Comparison of ENCODE assay signal across 8 cellular contexts in genomic region chr1:62131093-62131725, GRCh38.
A peak's percentile ranks its signal among the peaks of the same experiment; 100 is the strongest.
DNase-seq lines count a peak whose midpoint lies in the region; ATAC-seq and TF ChIP-seq lines count a peak whose summit lies in the region.

No MANE protein-coding gene starts in this region.

- no peak overlapping the region for H3K4me3 ChIP-seq in foreskin fibroblast (ENCODE audit: low read depth in 1 of 2, low read length in 2 of 2)
- H3K4me3 ChIP-seq in ovary, result no peak overlapping the region

- no peaks in the 10 kb centered on the region for H3K9me3 ChIP-seq in ovary

- no peak for TF ChIP-seq EP300 in ovary (IDR thresholded peaks at IDR 0.05)

- no peaks in the 10 kb centered on the region for H3K27me3 ChIP-seq in ovary

- POLR2A ChIA-PET in activated B cell treated with CpG ODN at 0.5 μM for 24 hours (lab: Charles Lee), result no interaction called here

- H3K27ac Mint-ChIP-seq in CD14-positive monocyte (no peak overlapping the region), activated B cell treated with CpG ODN at 0.5 μM for 24 hours (no peak overlapping the region), immature natural killer cell (no peak overlapping the region)

- no peaks in the 10 kb centered on the region for H3K36me3 ChIP-seq in ovary

- H3K27ac ChIP-seq in ovary, result no peak overlapping the region

- CTCF ChIA-PET in activated B cell treated with CpG ODN at 0.5 μM for 24 hours (lab: Charles Lee), result interaction anchor here (0.6 to 1.4 kb wide), 4 partner anchors 13 to 180 kb away, joined by 3 to 5 read pairs (median 4); no protein-coding TSS in a partner anchor

- H3K4me3 Mint-ChIP-seq in CD14-positive monocyte (no peak overlapping the region), activated B cell treated with CpG ODN at 0.5 μM for 24 hours (no peak overlapping the region), immature natural killer cell (no peak overlapping the region)

- intact Hi-C loops in CD14-positive monocyte (cut with micrococcal nuclease), result no loop called here
- intact Hi-C loops in activated B cell treated with CpG ODN at 0.5 μM for 24 hours (cut with micrococcal nuclease), result loop anchor here (1.0 kb wide), 1 partner anchor 49 kb away; no protein-coding TSS in a partner anchor
- intact Hi-C loops in ovary (cut with DNase I), result loop anchor here in 1 of 4 donors (5.0 kb wide), 1 partner anchor 44 kb away; no protein-coding TSS in a partner anchor

- ATAC-seq in GM18868 (IDR thresholded peaks at IDR 0.05; ENCODE audit: unreplicated experiment), result peak; percentile 97
- peak; percentile 88 for ATAC-seq in HG03064 (IDR thresholded peaks at IDR 0.05; ENCODE audit: low read depth, unreplicated experiment)
- peak; percentile 45 for ATAC-seq in activated B cell treated with CpG ODN at 0.5 μM for 24 hours (ENCODE audit: low read depth)

- WGBS in ovary, 3 donors, result 69 to 74% (median 72%) methylated on average over 6 of the region's 6 CpGs

- H3K9me3 Mint-ChIP-seq in CD14-positive monocyte, result peaks cover 0 to 2% (median 0%) of the 10 kb centered on the region in 7 donors
- H3K9me3 Mint-ChIP-seq in activated B cell treated with CpG ODN at 0.5 μM for 24 hours, result no peaks in the 10 kb centered on the region
- H3K9me3 Mint-ChIP-seq in immature natural killer cell, result no peaks in the 10 kb centered on the region

- H3K27me3 Mint-ChIP-seq in CD14-positive monocyte (ENCODE audit: low read depth in 3 of 3), result peaks cover 0 to 5% (median 0%) of the 10 kb centered on the region in 3 donors
- H3K27me3 Mint-ChIP-seq in activated B cell treated with CpG ODN at 0.5 μM for 24 hours, result no peaks in the 10 kb centered on the region
- peaks cover 0 to 2% (median 0%) of the 10 kb centered on the region in 3 donors for H3K27me3 Mint-ChIP-seq in immature natural killer cell (ENCODE audit: low read depth in 3 of 3)

- no peak for TF ChIP-seq POLR2A in ovary (IDR thresholded peaks at IDR 0.05)

- no peaks in the 10 kb centered on the region for H3K4me1 ChIP-seq in ovary (ENCODE audit: insufficient read depth)

- TF ChIP-seq CTCF in CD14-positive monocyte (IDR thresholded peaks at IDR 0.05), result peak; percentile 75
- TF ChIP-seq CTCF in activated B cell treated with CpG ODN at 0.5 μM for 24 hours (IDR thresholded peaks at IDR 0.05), result no peak
- peak; percentile 98 for TF ChIP-seq CTCF in foreskin fibroblast (IDR thresholded peaks at IDR 0.05; ENCODE audit: low read depth, low read length)
- TF ChIP-seq CTCF in ovary (IDR thresholded peaks at IDR 0.05), result peak in 2 of 3 donors; percentile 28 to 50

- DNase-seq in CD14-positive monocyte (ENCODE audit: low spot score) (no peak), NCI-H2227 (lab: John Stamatoyannopoulos, UW; ENCODE audit: unreplicated experiment) (peak; percentile 80), activated B cell treated with CpG ODN at 0.5 μM for 24 hours (no peak), foreskin fibroblast (peak; percentile 40 to 76), ovary (peak in 3 of 5 donors; percentile 20 to 40 (median 30)), immature natural killer cell (no peak)

- H3K36me3 Mint-ChIP-seq in CD14-positive monocyte (no peaks in the 10 kb centered on the region), activated B cell treated with CpG ODN at 0.5 μM for 24 hours (ENCODE audit: low read depth) (peaks cover 13% of the 10 kb centered on the region), immature natural killer cell (peaks cover 0 to 15% (median 4%) of the 10 kb centered on the region in 3 donors)

- H3K4me1 Mint-ChIP-seq in CD14-positive monocyte (no peaks in the 10 kb centered on the region), activated B cell treated with CpG ODN at 0.5 μM for 24 hours (no peaks in the 10 kb centered on the region), immature natural killer cell (no peaks in the 10 kb centered on the region)

Comparison
In these comparisons a context has a peak if more than half of its experiments do, and no peak if none do; other contexts are left out.
1. DNase-seq: peak in NCI-H2227 (single experiment), foreskin fibroblast (2 of 2) and ovary (3 of 5); none in CD14-positive monocyte (single experiment), activated B cell treated with CpG ODN at 0.5 μM for 24 hours (single experiment) and immature natural killer cell (0 of 3).
2. ATAC-seq: peak in every context shown above with its lines; median percentile 97 in GM18868; 88 in HG03064; 45 in activated B cell treated with CpG ODN at 0.5 μM for 24 hours.